In genomic region chr6:157069585-157069984, GRCh38 we compare ENCODE assay signal across 20 cellular contexts.
DNase-seq lines count a peak whose midpoint lies in the region; ATAC-seq and TF ChIP-seq lines count a peak whose summit lies in the region.
"Had no signal": no experiment of that assay in that cellular context is flagged by ENCODE, and none has a peak within 500 bp of the region (broad histone marks: within the 10 kb centered on the region; RNA-seq: fewer than 3 reads in every experiment).

No MANE protein-coding gene starts in this region.

- H3K79me2 ChIP-seq in GM23338 (replicated peaks; ENCODE audit: insufficient read depth), result peaks cover 85% of the 10 kb centered on the region

- H3K36me3 ChIP-seq in GM23338 (ENCODE audit: insufficient read depth), result no peaks in the 10 kb centered on the region
- H3K36me3 ChIP-seq: HAP-1 had no signal

- H3K4me2 ChIP-seq in GM23338, result no peak overlapping the region
- H3K4me2 ChIP-seq: SK-N-SH had no signal

- ATAC-seq in GM23338 (peak; percentile 65), WTC11 (peak; percentile 65), HG03521 (IDR thresholded peaks at IDR 0.05; ENCODE audit: unreplicated experiment) (no peak)
- ATAC-seq: left cardiac atrium, natural killer cell had no signal

- DNase-seq in ACHN, result peak; percentile 14
- DNase-seq in GM23338 (ENCODE audit: low spot score), result peak; percentile 67
- no peak for DNase-seq in WTC11 (ENCODE audit: low spot score)
- DNase-seq in left kidney (ENCODE audit: low read depth, low spot score), result peak; percentile 56
- DNase-seq in medulla oblongata (ENCODE audit: extremely low spot score), result no peak
- DNase-seq in HT-29 (ENCODE audit: low spot score), result no peak
- no peak for DNase-seq in DMS79 (lab: John Stamatoyannopoulos, UW)
- DNase-seq: activated CD4-positive, CD25-positive, alpha-beta regulatory T cell; CD8-positive, alpha-beta memory T cell; effector CD4-positive, alpha-beta T cell; hypothalamus; left cardiac atrium; natural killer cell; NCI-H1694 treated with DMSO at 0.1 percent for 48 hours; SK-N-SH; T1000 had no signal

- H3K36me3 Mint-ChIP-seq in GM23338 (ENCODE audit: low read depth), result no peaks in the 10 kb centered on the region
- H3K36me3 Mint-ChIP-seq in WTC11, result no peaks in the 10 kb centered on the region
- H3K36me3 Mint-ChIP-seq: natural killer cell had no signal

- POLR2A ChIA-PET in WTC11 (lab: Charles Lee), result interaction anchor here (0.7 kb wide), 1 partner anchor 49 kb away, joined by 3 read pairs; no protein-coding TSS in a partner anchor

- H3K9me2 ChIP-seq in GM23338 (ENCODE audit: insufficient read depth), result no peaks in the 10 kb centered on the region
- H3K9me2 ChIP-seq: SK-N-SH had no signal

- H3K4me3 Mint-ChIP-seq in GM23338, result no peak overlapping the region
- H3K4me3 Mint-ChIP-seq in WTC11, result no peak overlapping the region
- H3K4me3 Mint-ChIP-seq: activated naive CD8-positive, alpha-beta T cell; mesothelial cell of epicardium; natural killer cell had no signal

- no peaks in the 10 kb centered on the region for H3K9me3 Mint-ChIP-seq in GM23338
- no peaks in the 10 kb centered on the region for H3K9me3 Mint-ChIP-seq in WTC11
- H3K9me3 Mint-ChIP-seq: CD8-positive, alpha-beta memory T cell; mesothelial cell of epicardium; natural killer cell had no signal

- no peaks in the 10 kb centered on the region for H3F3A ChIP-seq in GM23338 (replicated peaks; ENCODE audit: low read depth)

- no peak overlapping the region for H3K27ac ChIP-seq in GM23338 (ENCODE audit: low read depth)

- TF ChIP-seq CTCF in GM23338 (conservative IDR thresholded peaks at IDR 0.05; ENCODE audit: low read depth in 2 of 2) (no peak), WTC11 (IDR thresholded peaks at IDR 0.05) (no peak)

- no peak overlapping the region for H3K4me3 ChIP-seq in GM23338
- H3K4me3 ChIP-seq: HAP-1 had no signal

- peaks cover 34% of the 10 kb centered on the region for H3K4me1 ChIP-seq in GM23338 (ENCODE audit: insufficient read depth)

- H3K27me3 ChIP-seq in GM23338 (ENCODE audit: insufficient read depth), result no peaks in the 10 kb centered on the region

- H3K27me3 Mint-ChIP-seq in GM23338 (ENCODE audit: insufficient read depth, low read depth, poor library complexity) (peaks cover 2% of the 10 kb centered on the region), WTC11 (ENCODE audit: low read depth) (no peaks in the 10 kb centered on the region)
- H3K27me3 Mint-ChIP-seq: activated naive CD8-positive, alpha-beta T cell; CD8-positive, alpha-beta memory T cell had no signal

- H3K27ac Mint-ChIP-seq in GM23338 (no peak overlapping the region; the same call in 1 of the 2 replicates), WTC11 (0 out of 2 replicates have a peak overlapping the region, but pooled peaks have one; percentile 18)

- CTCF ChIA-PET in WTC11 (lab: Charles Lee), result interaction anchor here (0.9 to 2.3 kb wide), 4 partner anchors 24 to 90 kb away, joined by 3 to 8 read pairs (median 4); no protein-coding TSS in a partner anchor

- in situ Hi-C loops in ACHN (cut with HindIII; ENCODE audit: low pct_ligation_motif_present, low pct_unique_long_range_greater_than_20kb, low sequenced_read_pairs), result no loop called here

- no peak overlapping the region for H2AFZ ChIP-seq in GM23338

- H4K20me1 ChIP-seq in GM23338 (replicated peaks; ENCODE audit: insufficient read depth), result no peaks in the 10 kb centered on the region

- H3K4me1 Mint-ChIP-seq in GM23338 (peaks cover 45% of the 10 kb centered on the region), WTC11 (peaks cover 42% of the 10 kb centered on the region)

TF ChIP-seq in GM23338, 12 proteins besides CTCF, POLR2A, EP300 and RAD21 (continues in another document):
- no peak for TF ChIP-seq ZNF114 (CRISPR knock-in tag; IDR thresholded peaks at IDR 0.05)
- no peak for TF ChIP-seq ZNF331 (CRISPR knock-in tag; IDR thresholded peaks at IDR 0.05; ENCODE audit: low read depth)
- no peak for TF ChIP-seq NANOG (IDR thresholded peaks at IDR 0.05; ENCODE audit: borderline replicate concordance)
- TF ChIP-seq POLR2AphosphoS5 (IDR thresholded peaks at IDR 0.05; ENCODE audit: low read depth), result no peak
- no peak for TF ChIP-seq EZH2 (IDR thresholded peaks at IDR 0.05; ENCODE audit: low read depth, unreplicated experiment)
- TF ChIP-seq CREB1 (CRISPR knock-in tag; IDR thresholded peaks at IDR 0.05; ENCODE audit: low read depth), result no peak
- TF ChIP-seq ETS1 (IDR thresholded peaks at IDR 0.05), result no peak
- no peak for TF ChIP-seq EZH2phosphoT487 (IDR thresholded peaks at IDR 0.05; ENCODE audit: unreplicated experiment)

TF ChIP-seq in WTC11, 78 proteins besides CTCF, POLR2A, EP300 and RAD21:
- TF ChIP-seq ZSCAN18 (CRISPR knock-in tag; IDR thresholded peaks at IDR 0.05) (no peak), ZNF317 (CRISPR knock-in tag; IDR thresholded peaks at IDR 0.05; ENCODE audit: borderline replicate concordance, low read depth) (peak; percentile 83)

Comparison
In these comparisons a context has a peak if more than half of its experiments do, and no peak if none do; other contexts are left out.
1. DNase-seq: peak in ACHN (single experiment), GM23338 (single experiment) and left kidney (single experiment); none in WTC11 (single experiment), medulla oblongata (single experiment), HT-29 (single experiment) and DMS79 (single experiment).